ENCODE assay signal across 13 cellular contexts in the genomic region with DNA sequence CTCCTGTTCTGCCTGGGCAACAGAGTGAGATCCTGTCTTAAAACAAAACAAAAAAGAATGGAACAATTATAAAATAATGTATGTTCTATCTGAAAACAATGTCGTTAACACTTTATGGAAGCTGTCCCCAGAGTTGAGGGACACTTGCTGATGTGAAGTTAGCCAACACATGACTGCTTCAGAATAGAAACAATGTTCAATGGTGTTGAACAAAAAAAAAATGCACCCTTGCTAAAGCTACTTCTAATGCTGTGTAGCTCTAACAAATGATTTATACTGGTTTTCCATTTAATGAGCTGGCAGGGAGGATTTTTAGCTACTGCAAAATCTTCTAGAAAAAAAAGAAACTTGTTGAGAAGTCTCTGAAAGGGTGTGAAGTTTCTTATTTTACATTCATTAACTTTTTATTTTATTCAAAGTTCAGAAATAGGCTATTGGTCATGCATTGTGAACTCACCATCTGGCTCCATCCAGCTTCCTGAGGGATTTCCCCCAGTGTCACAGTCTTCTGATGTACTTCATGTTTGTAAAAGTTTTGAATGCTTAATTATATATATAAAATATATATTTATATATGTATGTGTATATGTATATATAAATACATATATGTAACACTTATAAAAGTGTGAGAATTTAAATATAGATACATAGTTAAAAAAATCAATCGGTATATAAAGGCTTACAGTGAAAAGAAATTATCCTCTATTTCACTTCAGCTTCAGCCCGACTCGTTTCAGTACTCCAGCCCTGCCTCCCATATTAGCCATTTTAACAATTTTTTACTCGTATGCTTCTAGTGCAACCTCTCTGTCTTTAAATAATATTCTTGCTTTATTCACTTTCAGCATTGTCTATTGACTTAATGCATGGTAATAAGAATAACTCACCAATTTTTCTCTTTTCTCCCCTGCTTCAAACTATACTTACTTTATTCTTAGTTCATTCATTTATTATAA.
A peak's percentile ranks its signal among the peaks of the same experiment; 100 is the strongest.
DNase-seq lines count a peak whose midpoint lies in the region; ATAC-seq lines count a peak whose summit lies in the region.
"Had no signal": no experiment of that assay in that cellular context is flagged by ENCODE, and none has a peak within 500 bp of the region (broad histone marks: within the 10 kb centered on the region; RNA-seq: fewer than 3 reads in every experiment).

No MANE protein-coding gene starts in this region.

- DNase-seq in germinal center (ENCODE audit: low spot score) (peak; percentile 40), NCI-H1930 (lab: John Stamatoyannopoulos, UW) (no peak), CD1c-positive myeloid dendritic cell (ENCODE audit: extremely low spot score) (no peak), NCI-H187 treated with DMSO at 0.1 percent for 48 hours (lab: John Stamatoyannopoulos, UW) (no peak), NCI-H1417 (lab: John Stamatoyannopoulos, UW) (no peak)
- DNase-seq: activated CD4-positive, alpha-beta T cell treated with anti-CD3 and anti-CD28 coated beads, Interleukin-2, amount 10 ng/mL, durations not matched to agents 7 days and 5 days; amygdala; Caco-2; mammary epithelial cell; NCI-H1694 treated with DMSO at 0.1 percent for 48 hours had no signal

- ATAC-seq in GM18502 (IDR thresholded peaks at IDR 0.05; ENCODE audit: poor library complexity, unreplicated experiment) (peak; percentile 81), GM21526 (IDR thresholded peaks at IDR 0.05; ENCODE audit: low FRiP score, unreplicated experiment) (peak; percentile 62), HG03175 (IDR thresholded peaks at IDR 0.05; ENCODE audit: unreplicated experiment) (peak; percentile 92)
